In genomic region chr18:28984731-28985130, GRCh38 we compare ENCODE assay signal across 27 cellular contexts.
DNase-seq lines count a peak whose midpoint lies in the region; ATAC-seq, FAIRE-seq and TF ChIP-seq lines count a peak whose summit lies in the region.
"Had no signal": no experiment of that assay in that cellular context is flagged by ENCODE, and none has a peak within 500 bp of the region (broad histone marks: within the 10 kb centered on the region; RNA-seq: fewer than 3 reads in every experiment).

No MANE protein-coding gene starts in this region.

- peak overlapping the region; percentile 74 for H2AFZ ChIP-seq in osteoblast (ENCODE audit: low read length)

- no peak overlapping the region for H3K4me3 ChIP-seq in epithelial cell of esophagus (ENCODE audit: low read length)
- no peak overlapping the region for H3K4me3 ChIP-seq in osteoblast (ENCODE audit: insufficient read depth, low read length)
- H3K4me3 ChIP-seq: colonic mucosa, SJSA1, suprapubic skin had no signal

- H3K4me3 Mint-ChIP-seq in activated T-cell treated with anti-CD3 and anti-CD28 coated beads, Interleukin-2, amount 50 U/mL, for 72 hours = no peak overlapping the region
- H3K4me3 Mint-ChIP-seq: activated naive CD8-positive, alpha-beta T cell treated with anti-CD3 and anti-CD28 coated beads, Interleukin-2, amount 50 U/mL, for 24 hours; CD14-positive monocyte; memory B cell; stimulated activated naive B cell treated with anti-CD40 and anti-IgM and Interleukin-4, amounts not matched to agents 10 μg/mL and 1 μg/mL and 100 μg/mL, for 72 hours had no signal

- peaks cover 7% of the 10 kb centered on the region for H3K4me1 ChIP-seq in osteoblast (ENCODE audit: insufficient read depth, low read length)
- H3K4me1 ChIP-seq: colonic mucosa, SJSA1, suprapubic skin had no signal

- no peaks in the 10 kb centered on the region for H3K79me2 ChIP-seq in osteoblast (ENCODE audit: insufficient read depth, low read length)

- TF ChIP-seq CTCF in D721Med (IDR thresholded peaks at IDR 0.05; ENCODE audit: insufficient read depth, missing control alignments) (no peak), epithelial cell of esophagus (IDR thresholded peaks at IDR 0.05; ENCODE audit: insufficient read depth, low read depth, low read length, missing control alignments) (no peak), osteoblast (IDR thresholded peaks at IDR 0.05; ENCODE audit: extremely low read depth, low read depth, low read length) (no peak)

- DNase-seq in D721Med (ENCODE audit: insufficient read length, low spot score) (no peak), RPMI7951 (ENCODE audit: low read depth) (peak; percentile 40), epithelial cell of esophagus (ENCODE audit: low read depth) (peak; percentile 22), osteoblast (ENCODE audit: insufficient read length, low spot score, missing footprints) (peak; percentile 68), middle frontal gyrus (ENCODE audit: extremely low spot score, low spot score) (no peak)
- DNase-seq in activated CD4-positive, alpha-beta T cell treated with anti-CD3 and anti-CD28 coated beads, Interleukin-2, amount 50 U/mL, for 4 hours = no peak
- DNase-seq in activated T-cell treated with anti-CD3 and anti-CD28 coated beads, Interleukin-2, amount 50 U/mL, for 72 hours = no peak
- no peak for DNase-seq in activated CD8-positive, alpha-beta memory T cell treated with anti-CD3 and anti-CD28 coated beads for 24 hours
- DNase-seq: activated CD4-positive, alpha-beta T cell treated with anti-CD3 and anti-CD28 coated beads for 1 hour; activated gamma-delta T cell treated with Interleukin-2 at 50 U/mL for 16 hours; activated naive CD8-positive, alpha-beta T cell treated with anti-CD3 and anti-CD28 coated beads, Interleukin-2, amount 50 U/mL, for 24 hours; activated T-cell treated with anti-CD3 and anti-CD28 coated beads, Interleukin-2, amount 50 U/mL, for 1 hour; colonic mucosa; DMS 273 treated with DMSO at 0.1 percent for 48 hours; GDM1; GOT3; NCI-H1436 treated with DMSO at 0.1 percent for 48 hours; NCI-H510A treated with DMSO at 0.1 percent for 48 hours; stimulated activated CD4-positive, alpha-beta T cell treated with anti-CD3 and anti-CD28 coated beads, Interleukin-4, amount 100 ng/mL, for 24 hours; stimulated activated naive B cell treated with anti-CD40 and anti-IgM and Interleukin-4, amounts not matched to agents 10 μg/mL and 1 μg/mL and 100 μg/mL, for 72 hours had no signal

- H3K27me3 Mint-ChIP-seq in activated T-cell treated with anti-CD3 and anti-CD28 coated beads, Interleukin-2, amount 50 U/mL, for 72 hours (ENCODE audit: low read depth) = no peaks in the 10 kb centered on the region
- H3K27me3 Mint-ChIP-seq: activated naive CD8-positive, alpha-beta T cell treated with anti-CD3 and anti-CD28 coated beads, Interleukin-2, amount 50 U/mL, for 24 hours; memory B cell; stimulated activated naive B cell treated with anti-CD40 and anti-IgM and Interleukin-4, amounts not matched to agents 10 μg/mL and 1 μg/mL and 100 μg/mL, for 72 hours had no signal

- no peaks in the 10 kb centered on the region for H3K27me3 ChIP-seq in osteoblast (ENCODE audit: insufficient read depth, low read length)
- H3K27me3 ChIP-seq: colonic mucosa, SJSA1, suprapubic skin had no signal

- peak; percentile 80 for FAIRE-seq in D721Med (lab: Jason Lieb, UNC)
- FAIRE-seq: TTC549, urothelium cell line had no signal

- no peaks in the 10 kb centered on the region for H3K36me3 Mint-ChIP-seq in activated T-cell treated with anti-CD3 and anti-CD28 coated beads, Interleukin-2, amount 50 U/mL, for 72 hours (ENCODE audit: insufficient read depth in 2 of 2)
- H3K36me3 Mint-ChIP-seq: CD14-positive monocyte; memory B cell; stimulated activated naive B cell treated with anti-CD40 and anti-IgM and Interleukin-4, amounts not matched to agents 10 μg/mL and 1 μg/mL and 100 μg/mL, for 72 hours had no signal

- H3K4me1 Mint-ChIP-seq in activated T-cell treated with anti-CD3 and anti-CD28 coated beads, Interleukin-2, amount 50 U/mL, for 72 hours (ENCODE audit: low read depth) = no peaks in the 10 kb centered on the region
- H3K4me1 Mint-ChIP-seq: activated naive CD8-positive, alpha-beta T cell treated with anti-CD3 and anti-CD28 coated beads, Interleukin-2, amount 50 U/mL, for 24 hours; CD14-positive monocyte; memory B cell; stimulated activated naive B cell treated with anti-CD40 and anti-IgM and Interleukin-4, amounts not matched to agents 10 μg/mL and 1 μg/mL and 100 μg/mL, for 72 hours had no signal

- H3K4me2 ChIP-seq in osteoblast (ENCODE audit: insufficient read depth, low read length) = peak overlapping the region; percentile 11
- H3K4me2 ChIP-seq: KMS-11 had no signal

- no peaks in the 10 kb centered on the region for H3K9me3 ChIP-seq in osteoblast (ENCODE audit: low read depth, low read length)
- H3K9me3 ChIP-seq: colonic mucosa, SJSA1, suprapubic skin had no signal

- H3K36me3 ChIP-seq in osteoblast (ENCODE audit: insufficient read depth, low read length) = no peaks in the 10 kb centered on the region
- H3K36me3 ChIP-seq: colonic mucosa, SJSA1, suprapubic skin had no signal

- ATAC-seq in activated T-cell treated with anti-CD3 and anti-CD28 coated beads, Interleukin-2, amount 50 U/mL, for 72 hours (replicated peaks in 1 of 2) = no peak
- ATAC-seq: activated naive CD8-positive, alpha-beta T cell treated with anti-CD3 and anti-CD28 coated beads, Interleukin-2, amount 50 U/mL, for 24 hours; stimulated activated naive B cell treated with anti-CD40 and anti-IgM and Interleukin-4, amounts not matched to agents 10 μg/mL and 1 μg/mL and 100 μg/mL, for 72 hours had no signal

- no peaks in the 10 kb centered on the region for H4K20me1 ChIP-seq in osteoblast (ENCODE audit: insufficient read depth, low read length)

- H3K27ac ChIP-seq in osteoblast (ENCODE audit: low read depth, low read length) = no peak overlapping the region
- H3K27ac ChIP-seq: colonic mucosa, KMS-11, SJSA1, suprapubic skin had no signal

- no peak overlapping the region for H3K27ac Mint-ChIP-seq in activated T-cell treated with anti-CD3 and anti-CD28 coated beads, Interleukin-2, amount 50 U/mL, for 72 hours
- H3K27ac Mint-ChIP-seq: activated naive CD8-positive, alpha-beta T cell treated with anti-CD3 and anti-CD28 coated beads, Interleukin-2, amount 50 U/mL, for 24 hours; CD14-positive monocyte; memory B cell; stimulated activated naive B cell treated with anti-CD40 and anti-IgM and Interleukin-4, amounts not matched to agents 10 μg/mL and 1 μg/mL and 100 μg/mL, for 72 hours had no signal

- H3K9me3 Mint-ChIP-seq in activated T-cell treated with anti-CD3 and anti-CD28 coated beads, Interleukin-2, amount 50 U/mL, for 72 hours = peaks cover 3 to 4% of the 10 kb centered on the region in 2 donors

Comparison
In these comparisons a context has a peak if more than half of its experiments do, and no peak if none do; other contexts are left out.
1. DNase-seq: peak in RPMI7951 (single experiment), epithelial cell of esophagus (single experiment) and osteoblast (single experiment); none in D721Med (single experiment), activated CD4-positive, alpha-beta T cell treated with anti-CD3 and anti-CD28 coated beads, Interleukin-2, amount 50 U/mL, for 4 hours (0 of 2), activated T-cell treated with anti-CD3 and anti-CD28 coated beads, Interleukin-2, amount 50 U/mL, for 72 hours (0 of 2), middle frontal gyrus (single experiment) and activated CD8-positive, alpha-beta memory T cell treated with anti-CD3 and anti-CD28 coated beads for 24 hours (single experiment).